ENCODE assay signal across 2 cellular contexts in genomic region chr13:22933571-22934181, GRCh38.
TF ChIP-seq lines count a peak whose summit lies in the region.

No MANE protein-coding gene starts in this region.

TF ChIP-seq in HepG2, 621 proteins besides CTCF, POLR2A, EP300 and RAD21:
- TF ChIP-seq SKI (IDR thresholded peaks at IDR 0.05; ENCODE audit: partially characterized antibody) (no peak), ZNF264 (CRISPR knock-in tag; IDR thresholded peaks at IDR 0.05) (no peak), MBD4 (IDR thresholded peaks at IDR 0.05; ENCODE audit: borderline replicate concordance, low read length) (no peak), ZNF382 (CRISPR knock-in tag; IDR thresholded peaks at IDR 0.05; ENCODE audit: borderline replicate concordance) (no peak), AKAP8 (CRISPR knock-in tag; IDR thresholded peaks at IDR 0.05) (no peak), CREB1 (IDR thresholded peaks at IDR 0.05) (peak; percentile 77), CREB1 (CRISPR knock-in tag; IDR thresholded peaks at IDR 0.05) (no peak), GTF3A (CRISPR knock-in tag; conservative IDR thresholded peaks at IDR 0.05) (no peak), KAT7 (CRISPR knock-in tag; IDR thresholded peaks at IDR 0.05; ENCODE audit: borderline replicate concordance) (no peak), RAD51 (IDR thresholded peaks at IDR 0.05; ENCODE audit: borderline replicate concordance) (0 out of 2 replicates have a peak, but pooled peaks have one; percentile 3), FOXK2 (IDR thresholded peaks at IDR 0.05) (0 out of 2 replicates have a peak, but pooled peaks have one; percentile 17), PITX1 (CRISPR knock-in tag; IDR thresholded peaks at IDR 0.05) (no peak), ATM (IDR thresholded peaks at IDR 0.05; ENCODE audit: borderline replicate concordance) (peak; percentile 40; the same call in 1 of the 2 replicates), ZNF549 (CRISPR knock-in tag; IDR thresholded peaks at IDR 0.05) (no peak)
- TF ChIP-seq, protein P1, sequence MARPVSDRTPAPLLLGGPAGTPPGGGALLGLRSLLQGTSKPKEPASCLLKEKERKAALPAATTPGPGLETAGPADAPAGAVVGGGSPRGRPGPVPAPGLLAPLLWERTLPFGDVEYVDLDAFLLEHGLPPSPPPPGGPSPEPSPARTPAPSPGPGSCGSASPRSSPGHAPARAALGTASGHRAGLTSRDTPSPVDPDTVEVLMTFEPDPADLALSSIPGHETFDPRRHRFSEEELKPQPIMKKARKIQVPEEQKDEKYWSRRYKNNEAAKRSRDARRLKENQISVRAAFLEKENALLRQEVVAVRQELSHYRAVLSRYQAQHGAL (CRISPR knock-in tag; IDR thresholded peaks at IDR 0.05; ENCODE audit: not compliant biosample characterization), result no peak
- TF ChIP-seq, protein P2, sequence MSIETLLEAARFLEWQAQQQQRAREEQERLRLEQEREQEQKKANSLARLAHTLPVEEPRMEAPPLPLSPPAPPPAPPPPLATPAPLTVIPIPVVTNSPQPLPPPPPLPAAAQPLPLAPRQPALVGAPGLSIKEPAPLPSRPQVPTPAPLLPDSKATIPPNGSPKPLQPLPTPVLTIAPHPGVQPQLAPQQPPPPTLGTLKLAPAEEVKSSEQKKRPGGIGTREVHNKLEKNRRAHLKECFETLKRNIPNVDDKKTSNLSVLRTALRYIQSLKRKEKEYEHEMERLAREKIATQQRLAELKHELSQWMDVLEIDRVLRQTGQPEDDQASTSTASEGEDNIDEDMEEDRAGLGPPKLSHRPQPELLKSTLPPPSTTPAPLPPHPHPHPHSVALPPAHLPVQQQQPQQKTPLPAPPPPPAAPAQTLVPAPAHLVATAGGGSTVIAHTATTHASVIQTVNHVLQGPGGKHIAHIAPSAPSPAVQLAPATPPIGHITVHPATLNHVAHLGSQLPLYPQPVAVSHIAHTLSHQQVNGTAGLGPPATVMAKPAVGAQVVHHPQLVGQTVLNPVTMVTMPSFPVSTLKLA (IDR thresholded peaks at IDR 0.05), result peak; percentile 82

TF ChIP-seq in GM12878, 131 proteins besides CTCF, POLR2A, EP300 and RAD21:
- TF ChIP-seq, protein P3, sequence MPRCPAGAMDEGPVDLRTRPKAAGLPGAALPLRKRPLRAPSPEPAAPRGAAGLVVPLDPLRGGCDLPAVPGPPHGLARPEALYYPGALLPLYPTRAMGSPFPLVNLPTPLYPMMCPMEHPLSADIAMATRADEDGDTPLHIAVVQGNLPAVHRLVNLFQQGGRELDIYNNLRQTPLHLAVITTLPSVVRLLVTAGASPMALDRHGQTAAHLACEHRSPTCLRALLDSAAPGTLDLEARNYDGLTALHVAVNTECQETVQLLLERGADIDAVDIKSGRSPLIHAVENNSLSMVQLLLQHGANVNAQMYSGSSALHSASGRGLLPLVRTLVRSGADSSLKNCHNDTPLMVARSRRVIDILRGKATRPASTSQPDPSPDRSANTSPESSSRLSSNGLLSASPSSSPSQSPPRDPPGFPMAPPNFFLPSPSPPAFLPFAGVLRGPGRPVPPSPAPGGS (IDR thresholded peaks at IDR 0.05; ENCODE audit: borderline replicate concordance, insufficient read depth, low read depth, low read length, poor library complexity, severe bottlenecking), result peak; percentile 73
- TF ChIP-seq IRF3 (IDR thresholded peaks at IDR 0.05) (no peak), HDGF (IDR thresholded peaks at IDR 0.05) (peak; percentile 52; the same call in 1 of the 2 replicates)
